1 cellular context compared by ENCODE assay signal in genomic region chr17:29929544-29930398, GRCh38.
TF ChIP-seq lines count a peak whose summit lies in the region.

TSS of gene SSH2 (minus strand) at chr17:29930228. CDS start at chr17:29930000, 228 bp downstream.

TF ChIP-seq in WTC11, 78 proteins besides CTCF, POLR2A, EP300 and RAD21 (continued from another document):
- TF ChIP-seq, protein P1, sequence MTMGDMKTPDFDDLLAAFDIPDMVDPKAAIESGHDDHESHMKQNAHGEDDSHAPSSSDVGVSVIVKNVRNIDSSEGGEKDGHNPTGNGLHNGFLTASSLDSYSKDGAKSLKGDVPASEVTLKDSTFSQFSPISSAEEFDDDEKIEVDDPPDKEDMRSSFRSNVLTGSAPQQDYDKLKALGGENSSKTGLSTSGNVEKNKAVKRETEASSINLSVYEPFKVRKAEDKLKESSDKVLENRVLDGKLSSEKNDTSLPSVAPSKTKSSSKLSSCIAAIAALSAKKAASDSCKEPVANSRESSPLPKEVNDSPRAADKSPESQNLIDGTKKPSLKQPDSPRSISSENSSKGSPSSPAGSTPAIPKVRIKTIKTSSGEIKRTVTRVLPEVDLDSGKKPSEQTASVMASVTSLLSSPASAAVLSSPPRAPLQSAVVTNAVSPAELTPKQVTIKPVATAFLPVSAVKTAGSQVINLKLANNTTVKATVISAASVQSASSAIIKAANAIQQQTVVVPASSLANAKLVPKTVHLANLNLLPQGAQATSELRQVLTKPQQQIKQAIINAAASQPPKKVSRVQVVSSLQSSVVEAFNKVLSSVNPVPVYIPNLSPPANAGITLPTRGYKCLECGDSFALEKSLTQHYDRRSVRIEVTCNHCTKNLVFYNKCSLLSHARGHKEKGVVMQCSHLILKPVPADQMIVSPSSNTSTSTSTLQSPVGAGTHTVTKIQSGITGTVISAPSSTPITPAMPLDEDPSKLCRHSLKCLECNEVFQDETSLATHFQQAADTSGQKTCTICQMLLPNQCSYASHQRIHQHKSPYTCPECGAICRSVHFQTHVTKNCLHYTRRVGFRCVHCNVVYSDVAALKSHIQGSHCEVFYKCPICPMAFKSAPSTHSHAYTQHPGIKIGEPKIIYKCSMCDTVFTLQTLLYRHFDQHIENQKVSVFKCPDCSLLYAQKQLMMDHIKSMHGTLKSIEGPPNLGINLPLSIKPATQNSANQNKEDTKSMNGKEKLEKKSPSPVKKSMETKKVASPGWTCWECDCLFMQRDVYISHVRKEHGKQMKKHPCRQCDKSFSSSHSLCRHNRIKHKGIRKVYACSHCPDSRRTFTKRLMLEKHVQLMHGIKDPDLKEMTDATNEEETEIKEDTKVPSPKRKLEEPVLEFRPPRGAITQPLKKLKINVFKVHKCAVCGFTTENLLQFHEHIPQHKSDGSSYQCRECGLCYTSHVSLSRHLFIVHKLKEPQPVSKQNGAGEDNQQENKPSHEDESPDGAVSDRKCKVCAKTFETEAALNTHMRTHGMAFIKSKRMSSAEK (CRISPR knock-in tag; IDR thresholded peaks at IDR 0.05; ENCODE audit: borderline replicate concordance): no peak
- no peak for TF ChIP-seq ATF1 (CRISPR knock-in tag; IDR thresholded peaks at IDR 0.05)
- TF ChIP-seq TEAD1 (CRISPR knock-in tag; IDR thresholded peaks at IDR 0.05): no peak
- TF ChIP-seq, protein P2, sequence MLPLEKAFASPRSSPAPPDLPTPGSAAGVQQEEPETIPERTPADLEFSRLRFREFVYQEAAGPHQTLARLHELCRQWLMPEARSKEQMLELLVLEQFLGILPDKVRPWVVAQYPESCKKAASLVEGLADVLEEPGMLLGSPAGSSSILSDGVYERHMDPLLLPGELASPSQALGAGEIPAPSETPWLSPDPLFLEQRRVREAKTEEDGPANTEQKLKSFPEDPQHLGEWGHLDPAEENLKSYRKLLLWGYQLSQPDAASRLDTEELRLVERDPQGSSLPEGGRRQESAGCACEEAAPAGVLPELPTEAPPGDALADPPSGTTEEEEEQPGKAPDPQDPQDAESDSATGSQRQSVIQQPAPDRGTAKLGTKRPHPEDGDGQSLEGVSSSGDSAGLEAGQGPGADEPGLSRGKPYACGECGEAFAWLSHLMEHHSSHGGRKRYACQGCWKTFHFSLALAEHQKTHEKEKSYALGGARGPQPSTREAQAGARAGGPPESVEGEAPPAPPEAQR (CRISPR knock-in tag; IDR thresholded peaks at IDR 0.05): no peak
- no peak for TF ChIP-seq ELF4 (CRISPR knock-in tag; IDR thresholded peaks at IDR 0.05; ENCODE audit: low read depth)
- no peak for TF ChIP-seq TP53 (CRISPR knock-in tag; IDR thresholded peaks at IDR 0.05)
- no peak for TF ChIP-seq JUN (CRISPR knock-in tag; IDR thresholded peaks at IDR 0.05)
- no peak for TF ChIP-seq ESRRA (CRISPR knock-in tag; IDR thresholded peaks at IDR 0.05; ENCODE audit: borderline replicate concordance)
- TF ChIP-seq FOXP1 (CRISPR knock-in tag; IDR thresholded peaks at IDR 0.05; ENCODE audit: borderline replicate concordance): no peak
- TF ChIP-seq, protein P3, sequence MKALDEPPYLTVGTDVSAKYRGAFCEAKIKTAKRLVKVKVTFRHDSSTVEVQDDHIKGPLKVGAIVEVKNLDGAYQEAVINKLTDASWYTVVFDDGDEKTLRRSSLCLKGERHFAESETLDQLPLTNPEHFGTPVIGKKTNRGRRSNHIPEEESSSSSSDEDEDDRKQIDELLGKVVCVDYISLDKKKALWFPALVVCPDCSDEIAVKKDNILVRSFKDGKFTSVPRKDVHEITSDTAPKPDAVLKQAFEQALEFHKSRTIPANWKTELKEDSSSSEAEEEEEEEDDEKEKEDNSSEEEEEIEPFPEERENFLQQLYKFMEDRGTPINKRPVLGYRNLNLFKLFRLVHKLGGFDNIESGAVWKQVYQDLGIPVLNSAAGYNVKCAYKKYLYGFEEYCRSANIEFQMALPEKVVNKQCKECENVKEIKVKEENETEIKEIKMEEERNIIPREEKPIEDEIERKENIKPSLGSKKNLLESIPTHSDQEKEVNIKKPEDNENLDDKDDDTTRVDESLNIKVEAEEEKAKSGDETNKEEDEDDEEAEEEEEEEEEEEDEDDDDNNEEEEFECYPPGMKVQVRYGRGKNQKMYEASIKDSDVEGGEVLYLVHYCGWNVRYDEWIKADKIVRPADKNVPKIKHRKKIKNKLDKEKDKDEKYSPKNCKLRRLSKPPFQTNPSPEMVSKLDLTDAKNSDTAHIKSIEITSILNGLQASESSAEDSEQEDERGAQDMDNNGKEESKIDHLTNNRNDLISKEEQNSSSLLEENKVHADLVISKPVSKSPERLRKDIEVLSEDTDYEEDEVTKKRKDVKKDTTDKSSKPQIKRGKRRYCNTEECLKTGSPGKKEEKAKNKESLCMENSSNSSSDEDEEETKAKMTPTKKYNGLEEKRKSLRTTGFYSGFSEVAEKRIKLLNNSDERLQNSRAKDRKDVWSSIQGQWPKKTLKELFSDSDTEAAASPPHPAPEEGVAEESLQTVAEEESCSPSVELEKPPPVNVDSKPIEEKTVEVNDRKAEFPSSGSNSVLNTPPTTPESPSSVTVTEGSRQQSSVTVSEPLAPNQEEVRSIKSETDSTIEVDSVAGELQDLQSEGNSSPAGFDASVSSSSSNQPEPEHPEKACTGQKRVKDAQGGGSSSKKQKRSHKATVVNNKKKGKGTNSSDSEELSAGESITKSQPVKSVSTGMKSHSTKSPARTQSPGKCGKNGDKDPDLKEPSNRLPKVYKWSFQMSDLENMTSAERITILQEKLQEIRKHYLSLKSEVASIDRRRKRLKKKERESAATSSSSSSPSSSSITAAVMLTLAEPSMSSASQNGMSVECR (CRISPR knock-in tag; IDR thresholded peaks at IDR 0.05; ENCODE audit: borderline replicate concordance): peak; percentile 1; the same call in 1 of the 2 replicates
- TF ChIP-seq, protein P4, sequence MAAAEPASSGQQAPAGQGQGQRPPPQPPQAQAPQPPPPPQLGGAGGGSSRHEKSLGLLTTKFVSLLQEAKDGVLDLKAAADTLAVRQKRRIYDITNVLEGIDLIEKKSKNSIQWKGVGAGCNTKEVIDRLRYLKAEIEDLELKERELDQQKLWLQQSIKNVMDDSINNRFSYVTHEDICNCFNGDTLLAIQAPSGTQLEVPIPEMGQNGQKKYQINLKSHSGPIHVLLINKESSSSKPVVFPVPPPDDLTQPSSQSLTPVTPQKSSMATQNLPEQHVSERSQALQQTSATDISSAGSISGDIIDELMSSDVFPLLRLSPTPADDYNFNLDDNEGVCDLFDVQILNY (CRISPR knock-in tag; IDR thresholded peaks at IDR 0.05): peak; percentile 36; the same call in 1 of the 2 replicates
- TF ChIP-seq PRRX2 (CRISPR knock-in tag; IDR thresholded peaks at IDR 0.05): no peak
- no peak for TF ChIP-seq SOX15 (CRISPR knock-in tag; IDR thresholded peaks at IDR 0.05)
- 0 out of 2 replicates have a peak, but pooled peaks have one; percentile 14 for TF ChIP-seq ZNF512 (CRISPR knock-in tag; IDR thresholded peaks at IDR 0.05; ENCODE audit: borderline replicate concordance)
- TF ChIP-seq, protein P5, sequence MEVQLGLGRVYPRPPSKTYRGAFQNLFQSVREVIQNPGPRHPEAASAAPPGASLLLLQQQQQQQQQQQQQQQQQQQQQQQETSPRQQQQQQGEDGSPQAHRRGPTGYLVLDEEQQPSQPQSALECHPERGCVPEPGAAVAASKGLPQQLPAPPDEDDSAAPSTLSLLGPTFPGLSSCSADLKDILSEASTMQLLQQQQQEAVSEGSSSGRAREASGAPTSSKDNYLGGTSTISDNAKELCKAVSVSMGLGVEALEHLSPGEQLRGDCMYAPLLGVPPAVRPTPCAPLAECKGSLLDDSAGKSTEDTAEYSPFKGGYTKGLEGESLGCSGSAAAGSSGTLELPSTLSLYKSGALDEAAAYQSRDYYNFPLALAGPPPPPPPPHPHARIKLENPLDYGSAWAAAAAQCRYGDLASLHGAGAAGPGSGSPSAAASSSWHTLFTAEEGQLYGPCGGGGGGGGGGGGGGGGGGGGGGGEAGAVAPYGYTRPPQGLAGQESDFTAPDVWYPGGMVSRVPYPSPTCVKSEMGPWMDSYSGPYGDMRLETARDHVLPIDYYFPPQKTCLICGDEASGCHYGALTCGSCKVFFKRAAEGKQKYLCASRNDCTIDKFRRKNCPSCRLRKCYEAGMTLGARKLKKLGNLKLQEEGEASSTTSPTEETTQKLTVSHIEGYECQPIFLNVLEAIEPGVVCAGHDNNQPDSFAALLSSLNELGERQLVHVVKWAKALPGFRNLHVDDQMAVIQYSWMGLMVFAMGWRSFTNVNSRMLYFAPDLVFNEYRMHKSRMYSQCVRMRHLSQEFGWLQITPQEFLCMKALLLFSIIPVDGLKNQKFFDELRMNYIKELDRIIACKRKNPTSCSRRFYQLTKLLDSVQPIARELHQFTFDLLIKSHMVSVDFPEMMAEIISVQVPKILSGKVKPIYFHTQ (CRISPR knock-in tag; IDR thresholded peaks at IDR 0.05): no peak
- no peak for TF ChIP-seq ZNF263 (CRISPR knock-in tag; IDR thresholded peaks at IDR 0.05; ENCODE audit: low read depth)
- TF ChIP-seq IRF2 (CRISPR knock-in tag; IDR thresholded peaks at IDR 0.05; ENCODE audit: borderline replicate concordance, low read depth): no peak
- TF ChIP-seq HMGA2 (CRISPR knock-in tag; IDR thresholded peaks at IDR 0.05): no peak
- TF ChIP-seq ZNF396 (CRISPR knock-in tag; IDR thresholded peaks at IDR 0.05; ENCODE audit: borderline replicate concordance): no peak
- TF ChIP-seq ZNF671 (CRISPR knock-in tag; IDR thresholded peaks at IDR 0.05): no peak
- TF ChIP-seq, protein P6, sequence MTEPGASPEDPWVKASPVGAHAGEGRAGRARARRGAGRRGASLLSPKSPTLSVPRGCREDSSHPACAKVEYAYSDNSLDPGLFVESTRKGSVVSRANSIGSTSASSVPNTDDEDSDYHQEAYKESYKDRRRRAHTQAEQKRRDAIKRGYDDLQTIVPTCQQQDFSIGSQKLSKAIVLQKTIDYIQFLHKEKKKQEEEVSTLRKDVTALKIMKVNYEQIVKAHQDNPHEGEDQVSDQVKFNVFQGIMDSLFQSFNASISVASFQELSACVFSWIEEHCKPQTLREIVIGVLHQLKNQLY (CRISPR knock-in tag; IDR thresholded peaks at IDR 0.05): no peak
- peak; percentile 26; the same call in 1 of the 2 replicates for TF ChIP-seq GABPB1 (CRISPR knock-in tag; IDR thresholded peaks at IDR 0.05)
- no peak for TF ChIP-seq RELA (CRISPR knock-in tag; IDR thresholded peaks at IDR 0.05; ENCODE audit: borderline replicate concordance)
- TF ChIP-seq STAT6 (CRISPR knock-in tag; conservative IDR thresholded peaks at IDR 0.05; ENCODE audit: low read depth): no peak
